In the genomic region with DNA sequence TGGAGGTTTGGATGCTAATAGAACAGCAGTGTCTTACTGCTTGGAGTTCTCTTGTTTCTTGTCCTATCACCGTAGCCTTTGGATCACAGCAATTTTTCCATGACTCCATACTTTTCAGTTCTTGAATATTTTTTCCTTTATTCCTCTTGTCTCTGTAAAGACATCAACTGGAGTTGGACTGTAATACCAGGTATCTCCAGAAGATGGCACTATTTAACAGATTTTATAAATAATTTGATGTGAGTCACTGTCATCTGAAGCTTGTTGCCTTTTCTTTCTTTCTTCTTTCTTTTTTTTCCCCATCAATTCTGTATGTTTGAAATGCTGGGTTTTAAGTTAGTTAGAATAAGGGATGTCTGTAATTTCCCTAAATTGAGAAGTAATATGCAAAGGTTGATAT, we compare ENCODE assay signal across 8 cellular contexts. TPM values are rescaled to one million over a fixed set of nuclear protein-coding genes. Genes with fewer than 3 reads are reported as not detected.
A peak's percentile ranks its signal among the peaks of the same experiment; 100 is the strongest.
DNase-seq lines count a peak whose midpoint lies in the region; FAIRE-seq and TF ChIP-seq lines count a peak whose summit lies in the region.

No MANE protein-coding gene starts in this region.

- TF ChIP-seq CTCF in hepatocyte (IDR thresholded peaks at IDR 0.05; ENCODE audit: poor library complexity) = peak; percentile 61
- TF ChIP-seq CTCF in transverse colon (IDR thresholded peaks at IDR 0.05) = peak; percentile 47 to 62 (median 60)

- H3K9me2 ChIP-seq in hepatocyte (replicated peaks; ENCODE audit: insufficient read depth) = no peaks in the 10 kb centered on the region

- no peak overlapping the region for H2AFZ ChIP-seq in hepatocyte

- in situ Hi-C loops in transverse colon (cut with MboI; ENCODE audit: low pct_ligation_motif_present in 1 of 4, low pct_unique_long_range_greater_than_20kb in 1 of 4, low sequenced_read_pairs in 3 of 4) = loop anchor here in 1 of 4 donors (25.0 kb wide), 1 partner anchor 278 kb away; no protein-coding TSS in a partner anchor

- H3K4me3 ChIP-seq in hepatocyte = no peak overlapping the region
- no peak overlapping the region for H3K4me3 ChIP-seq in transverse colon

- peak; percentile 82 for FAIRE-seq in TTC549 (lab: Jason Lieb, UNC)

- H3K4me1 ChIP-seq in hepatocyte (ENCODE audit: insufficient read depth) = no peaks in the 10 kb centered on the region
- no peaks in the 10 kb centered on the region for H3K4me1 ChIP-seq in transverse colon

- intact Hi-C loops in transverse colon (cut with DNase I; ENCODE audit: low total_unique reads) = no loop called here

- peak; percentile 1 for DNase-seq in DMS79 (lab: John Stamatoyannopoulos, UW)
- peak; percentile 50 for DNase-seq in hepatocyte (ENCODE audit: low spot score)
- no peak for DNase-seq in transverse colon
- DNase-seq in activated CD4-positive, CD25-positive, alpha-beta regulatory T cell (lab: John Stamatoyannopoulos, UW) = no peak
- DNase-seq in OCI-M2 (lab: John Stamatoyannopoulos, UW; ENCODE audit: unreplicated experiment) = no peak
- DNase-seq in activated effector memory CD4-positive, alpha-beta T cell treated with Interleukin-2 at 50 U/mL for 16 hours = no peak

- no peaks in the 10 kb centered on the region for H3K79me2 ChIP-seq in hepatocyte

- no peaks in the 10 kb centered on the region for H3K27me3 ChIP-seq in hepatocyte
- no peaks in the 10 kb centered on the region for H3K27me3 ChIP-seq in transverse colon

- H3K9me3 ChIP-seq in hepatocyte (ENCODE audit: low read depth) = no peaks in the 10 kb centered on the region
- no peaks in the 10 kb centered on the region for H3K9me3 ChIP-seq in transverse colon

- H3K36me3 ChIP-seq in hepatocyte (replicated peaks; ENCODE audit: insufficient read depth, low read depth) = no peaks in the 10 kb centered on the region
- H3K36me3 ChIP-seq in transverse colon = no peaks in the 10 kb centered on the region

- H3K27ac ChIP-seq in hepatocyte (no peak overlapping the region), transverse colon (no peak overlapping the region)

- no peak overlapping the region for H3K4me2 ChIP-seq in hepatocyte

- H4K20me1 ChIP-seq in hepatocyte (ENCODE audit: insufficient read depth, poor library complexity, severe bottlenecking) = no peaks in the 10 kb centered on the region

- no peak for TF ChIP-seq POLR2A in transverse colon (IDR thresholded peaks at IDR 0.05)

- WGBS in hepatocyte (ENCODE audit: low lambda C conversion rate, missing lambda C conversion rate) = 92% methylated on average over 1 of the region's 1 CpG
- WGBS in transverse colon (ENCODE audit: low coverage in 1 of 2), 2 donors = 67 to 76% methylated on average over 1 of the region's 1 CpG

- TF ChIP-seq EP300 in Ishikawa (IDR thresholded peaks at IDR 0.05; ENCODE audit: borderline replicate concordance) (no peak), transverse colon (IDR thresholded peaks at IDR 0.05; ENCODE audit: low read depth) (no peak)

- peak; percentile 27; the same call in 1 of the 2 replicates for TF ChIP-seq RAD21 in Ishikawa (IDR thresholded peaks at IDR 0.05; ENCODE audit: low read depth)

TF ChIP-seq in Ishikawa, 13 proteins besides CTCF, POLR2A, EP300 and RAD21:
- TF ChIP-seq, protein P1, sequence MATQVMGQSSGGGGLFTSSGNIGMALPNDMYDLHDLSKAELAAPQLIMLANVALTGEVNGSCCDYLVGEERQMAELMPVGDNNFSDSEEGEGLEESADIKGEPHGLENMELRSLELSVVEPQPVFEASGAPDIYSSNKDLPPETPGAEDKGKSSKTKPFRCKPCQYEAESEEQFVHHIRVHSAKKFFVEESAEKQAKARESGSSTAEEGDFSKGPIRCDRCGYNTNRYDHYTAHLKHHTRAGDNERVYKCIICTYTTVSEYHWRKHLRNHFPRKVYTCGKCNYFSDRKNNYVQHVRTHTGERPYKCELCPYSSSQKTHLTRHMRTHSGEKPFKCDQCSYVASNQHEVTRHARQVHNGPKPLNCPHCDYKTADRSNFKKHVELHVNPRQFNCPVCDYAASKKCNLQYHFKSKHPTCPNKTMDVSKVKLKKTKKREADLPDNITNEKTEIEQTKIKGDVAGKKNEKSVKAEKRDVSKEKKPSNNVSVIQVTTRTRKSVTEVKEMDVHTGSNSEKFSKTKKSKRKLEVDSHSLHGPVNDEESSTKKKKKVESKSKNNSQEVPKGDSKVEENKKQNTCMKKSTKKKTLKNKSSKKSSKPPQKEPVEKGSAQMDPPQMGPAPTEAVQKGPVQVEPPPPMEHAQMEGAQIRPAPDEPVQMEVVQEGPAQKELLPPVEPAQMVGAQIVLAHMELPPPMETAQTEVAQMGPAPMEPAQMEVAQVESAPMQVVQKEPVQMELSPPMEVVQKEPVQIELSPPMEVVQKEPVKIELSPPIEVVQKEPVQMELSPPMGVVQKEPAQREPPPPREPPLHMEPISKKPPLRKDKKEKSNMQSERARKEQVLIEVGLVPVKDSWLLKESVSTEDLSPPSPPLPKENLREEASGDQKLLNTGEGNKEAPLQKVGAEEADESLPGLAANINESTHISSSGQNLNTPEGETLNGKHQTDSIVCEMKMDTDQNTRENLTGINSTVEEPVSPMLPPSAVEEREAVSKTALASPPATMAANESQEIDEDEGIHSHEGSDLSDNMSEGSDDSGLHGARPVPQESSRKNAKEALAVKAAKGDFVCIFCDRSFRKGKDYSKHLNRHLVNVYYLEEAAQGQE (IDR thresholded peaks at IDR 0.05; ENCODE audit: low read depth) = no peak
- TF ChIP-seq, protein P2, sequence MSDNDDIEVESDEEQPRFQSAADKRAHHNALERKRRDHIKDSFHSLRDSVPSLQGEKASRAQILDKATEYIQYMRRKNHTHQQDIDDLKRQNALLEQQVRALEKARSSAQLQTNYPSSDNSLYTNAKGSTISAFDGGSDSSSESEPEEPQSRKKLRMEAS (IDR thresholded peaks at IDR 0.05) = no peak
- no peak for TF ChIP-seq YY1 (IDR thresholded peaks at IDR 0.05; ENCODE audit: low read depth)
- no peak for TF ChIP-seq CREB1 (IDR thresholded peaks at IDR 0.05; ENCODE audit: low read depth)
- no peak for TF ChIP-seq NFIC (IDR thresholded peaks at IDR 0.05)
- TF ChIP-seq TCF12 (IDR thresholded peaks at IDR 0.05; ENCODE audit: low read depth) = no peak
- TF ChIP-seq TAF1 (IDR thresholded peaks at IDR 0.05; ENCODE audit: low read depth) = no peak
- TF ChIP-seq USF1 (IDR thresholded peaks at IDR 0.05) = no peak
- TF ChIP-seq FOXM1 (IDR thresholded peaks at IDR 0.05; ENCODE audit: borderline replicate concordance, low read depth) = no peak

RNA-seq across cellular contexts. Expression of gene HPRT1, which starts 24.1 kb away (rescaled TPM):
- total RNA-seq in hepatocyte (6.5 and 6.8 TPM in 2 replicates), transverse colon (10 to 100 TPM; 10.1 to 16.1 (median 11.9) TPM)
- 14.0 and 17.6 TPM in 2 replicates for polyA plus RNA-seq in hepatocyte

Comparison
In these comparisons a context has a peak if more than half of its experiments do, and no peak if none do; other contexts are left out.
1. DNase-seq: peak in DMS79 (single experiment) and hepatocyte (single experiment); none in transverse colon (single experiment), activated CD4-positive, CD25-positive, alpha-beta regulatory T cell (0 of 4), OCI-M2 (single experiment) and activated effector memory CD4-positive, alpha-beta T cell treated with Interleukin-2 at 50 U/mL for 16 hours (single experiment).